Comparison of ENCODE assay signal across 10 cellular contexts in the genomic region with DNA sequence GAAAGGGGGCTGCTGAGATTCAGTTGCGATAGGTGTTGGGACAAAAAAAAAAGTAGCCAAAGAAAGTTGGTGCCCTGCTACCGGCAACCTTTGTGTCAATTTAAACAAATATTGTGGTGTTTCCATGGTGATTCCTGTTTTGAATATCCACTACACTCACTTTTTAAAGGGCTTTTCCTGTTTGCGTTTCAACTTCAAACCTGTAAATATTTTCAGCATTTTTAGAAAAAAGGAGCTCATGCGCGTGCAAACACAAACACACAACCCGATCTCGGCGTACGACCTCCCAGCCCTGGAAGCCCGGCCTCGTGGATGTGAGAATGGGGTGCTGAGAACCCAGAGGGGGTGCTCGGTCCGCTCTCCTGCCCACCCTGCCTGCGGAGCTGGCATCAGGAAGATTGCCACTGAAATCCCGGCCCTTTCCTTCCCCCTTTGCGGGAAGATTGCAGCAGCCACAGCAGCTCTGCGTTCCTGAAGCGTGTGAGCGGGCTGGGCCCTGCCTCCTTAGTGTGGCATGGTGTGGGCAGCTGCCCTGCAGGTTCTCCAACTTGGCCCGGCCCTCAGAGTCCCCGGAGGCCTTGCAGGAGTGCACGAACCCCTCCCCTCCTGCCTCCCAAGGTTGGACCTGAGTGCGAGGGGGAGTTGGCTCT. TPM values are rescaled to one million over a fixed set of nuclear protein-coding genes. Genes with fewer than 3 reads are reported as not detected.
DNase-seq lines count a peak whose midpoint lies in the region; ATAC-seq and TF ChIP-seq lines count a peak whose summit lies in the region.
"Had no signal": no experiment of that assay in that cellular context is flagged by ENCODE, and none has a peak within 500 bp of the region (broad histone marks: within the 10 kb centered on the region; RNA-seq: fewer than 3 reads in every experiment).

No MANE protein-coding gene starts in this region.

- H3K4me3 ChIP-seq in esophagus squamous epithelium: peak overlapping the region in 1 of 4 donors; percentile 27
- no peak overlapping the region for H3K4me3 ChIP-seq in mucosa of descending colon
- H3K4me3 ChIP-seq in upper lobe of left lung: no peak overlapping the region

- peak; percentile 29 for ATAC-seq in mucosa of descending colon
- ATAC-seq in upper lobe of left lung (ENCODE audit: low FRiP score in 2 of 2): peak; percentile 51 to 83

- 42 to 67% methylated on average over 11 to 13 of the region's 23 CpGs for WGBS in esophagus squamous epithelium, 2 donors
- 46 to 58% methylated on average over 14 to 23 of the region's 23 CpGs for WGBS in upper lobe of left lung, 2 donors

- H3K9me3 Mint-ChIP-seq in mesothelial cell of epicardium: no peaks in the 10 kb centered on the region

- intact Hi-C loops in esophagus squamous epithelium (cut with DNase I) (no loop called here), mucosa of descending colon (cut with DNase I, micrococcal nuclease) (no loop called here)

- no peak overlapping the region for H3K4me3 Mint-ChIP-seq in mesothelial cell of epicardium

- peaks cover 48 to 70% (median 50%) of the 10 kb centered on the region in 3 donors for H3K4me1 ChIP-seq in esophagus squamous epithelium
- peaks cover 83% of the 10 kb centered on the region for H3K4me1 ChIP-seq in mucosa of descending colon (ENCODE audit: low read depth)
- H3K4me1 ChIP-seq in upper lobe of left lung: peaks cover 26 to 45% (median 36%) of the 10 kb centered on the region in 4 donors

- H3K9me3 ChIP-seq in esophagus squamous epithelium: no peaks in the 10 kb centered on the region
- no peaks in the 10 kb centered on the region for H3K9me3 ChIP-seq in mucosa of descending colon
- H3K9me3 ChIP-seq in upper lobe of left lung: no peaks in the 10 kb centered on the region

- TF ChIP-seq POLR2A in esophagus squamous epithelium (IDR thresholded peaks at IDR 0.05): no peak
- TF ChIP-seq POLR2A in upper lobe of left lung (IDR thresholded peaks at IDR 0.05): peak in 1 of 4 donors; percentile 49

- DNase-seq in NCI-H510A treated with DMSO at 0.1 percent for 48 hours (lab: John Stamatoyannopoulos, UW): peak; percentile 57
- no peak for DNase-seq in esophagus squamous epithelium (lab: John Stamatoyannopoulos, UW)
- DNase-seq in mucosa of descending colon: peak; percentile 65 to 79 (median 76)
- DNase-seq in upper lobe of left lung: peak; percentile 81 to 83
- no peak for DNase-seq in mesothelial cell of epicardium (ENCODE audit: low spot score in 2 of 2, unreplicated experiment in 2 of 2)
- DNase-seq in activated T-cell treated with anti-CD3 and anti-CD28 coated beads, Interleukin-2, amount 50 U/mL, for 1 hour: no peak
- no peak for DNase-seq in NCI-H2171 (lab: John Stamatoyannopoulos, UW)
- DNase-seq: COR-L47, NCI-H345, posterior cingulate gyrus had no signal

- H3K27ac ChIP-seq in esophagus squamous epithelium (peak overlapping the region; percentile 27 to 58 (median 44)), upper lobe of left lung (peak overlapping the region; percentile 61 to 73 (median 66))

- H3K4me1 Mint-ChIP-seq in mesothelial cell of epicardium: peaks cover 23% of the 10 kb centered on the region

- no peaks in the 10 kb centered on the region for H3K27me3 Mint-ChIP-seq in mesothelial cell of epicardium (ENCODE audit: low read depth)

- TF ChIP-seq CTCF in esophagus squamous epithelium (IDR thresholded peaks at IDR 0.05): no peak
- no peak for TF ChIP-seq CTCF in mucosa of descending colon (IDR thresholded peaks at IDR 0.05)
- TF ChIP-seq CTCF in upper lobe of left lung (IDR thresholded peaks at IDR 0.05): no peak
- no peak for TF ChIP-seq CTCF in mesothelial cell of epicardium (IDR thresholded peaks at IDR 0.05; ENCODE audit: unreplicated experiment)

- peaks cover 0 to 36% (median 11%) of the 10 kb centered on the region in 3 donors for H3K36me3 ChIP-seq in esophagus squamous epithelium
- H3K36me3 ChIP-seq in mucosa of descending colon (ENCODE audit: low read depth): no peaks in the 10 kb centered on the region
- H3K36me3 ChIP-seq in upper lobe of left lung: peaks cover 0 to 9% (median 7%) of the 10 kb centered on the region in 4 donors

- no peak overlapping the region for H3K27ac Mint-ChIP-seq in mesothelial cell of epicardium

- no peak for TF ChIP-seq EP300 in upper lobe of left lung (IDR thresholded peaks at IDR 0.05)

- H3K36me3 Mint-ChIP-seq in mesothelial cell of epicardium: no peaks in the 10 kb centered on the region

- H3K27me3 ChIP-seq in esophagus squamous epithelium (no peaks in the 10 kb centered on the region), upper lobe of left lung (no peaks in the 10 kb centered on the region)

RNA-seq across cellular contexts. Expression of a gene that starts 34.8 kb away (rescaled TPM):
- total RNA-seq in esophagus squamous epithelium (10 to 100 TPM; 13.1 to 33.7 (median 20.9) TPM), mucosa of descending colon (100 to 1,000 TPM in 1 of 3 donors, 10 to 100 TPM in 2; 66.5 to 110 (median 84.5) TPM), upper lobe of left lung (100 to 1,000 TPM in 2 of 6 donors, 10 to 100 TPM in 4; 39.7 to 112 (median 60.8) TPM), mesothelial cell of epicardium (8.9 to 11.2 TPM (median 10.1 TPM) in 3 replicates)

Comparison
In these comparisons a context has a peak if more than half of its experiments do, and no peak if none do; other contexts are left out.
1. DNase-seq: peak in NCI-H510A treated with DMSO at 0.1 percent for 48 hours (single experiment), mucosa of descending colon (3 of 3) and upper lobe of left lung (2 of 2); none in esophagus squamous epithelium (single experiment), mesothelial cell of epicardium (0 of 2), activated T-cell treated with anti-CD3 and anti-CD28 coated beads, Interleukin-2, amount 50 U/mL, for 1 hour (single experiment) and NCI-H2171 (single experiment).